22 cellular contexts compared by ENCODE assay signal in genomic region chr15:79901958-79902357, GRCh38. TPM values are rescaled to one million over a fixed set of nuclear protein-coding genes. Genes with fewer than 3 reads are reported as not detected.
DNase-seq lines count a peak whose midpoint lies in the region; ATAC-seq, FAIRE-seq and TF ChIP-seq lines count a peak whose summit lies in the region.
"Had no signal": no experiment of that assay in that cellular context is flagged by ENCODE, and none has a peak within 500 bp of the region (broad histone marks: within the 10 kb centered on the region; RNA-seq: fewer than 3 reads in every experiment).

No MANE protein-coding gene starts in this region.

- peaks cover 34% of the 10 kb centered on the region for H3K4me1 Mint-ChIP-seq in T-helper 1 cell treated with Interleukin-12 subunit alpha and Interleukin-12 subunit beta and Interleukin-4 antibody, amounts not matched to agents 30 μg/mL and 1 μg/mL, for 36 hours (ENCODE audit: low read depth)
- peaks cover 29 to 55% of the 10 kb centered on the region in 2 donors for H3K4me1 Mint-ChIP-seq in stimulated activated naive B cell treated with anti-CD40 and anti-IgM and Interleukin-4, amounts not matched to agents 10 μg/mL and 1 μg/mL and 100 μg/mL, for 72 hours

- peaks cover 30% of the 10 kb centered on the region for H3K36me3 Mint-ChIP-seq in T-helper 1 cell treated with Interleukin-12 subunit alpha and Interleukin-12 subunit beta and Interleukin-4 antibody, amounts not matched to agents 30 μg/mL and 1 μg/mL, for 36 hours (ENCODE audit: low read depth)
- H3K36me3 Mint-ChIP-seq in stimulated activated naive B cell treated with anti-CD40 and anti-IgM and Interleukin-4, amounts not matched to agents 10 μg/mL and 1 μg/mL and 100 μg/mL, for 72 hours = peaks cover 31 to 42% of the 10 kb centered on the region in 2 donors

- H3K36me3 ChIP-seq in K562 (ENCODE audit: control insufficient read depth, insufficient read depth, low read length) = no peaks in the 10 kb centered on the region
- H3K36me3 ChIP-seq: esophagus squamous epithelium, tibial nerve had no signal

- no peak overlapping the region for H2AFZ ChIP-seq in K562 (ENCODE audit: low read depth, low read length)

- no peak overlapping the region for H3K9ac ChIP-seq in K562 (ENCODE audit: insufficient read depth in 1 of 2, low read depth in 2 of 2, low read length in 2 of 2)

- no peak overlapping the region for H3K4me3 ChIP-seq in K562
- H3K4me3 ChIP-seq: A549, esophagus squamous epithelium, tibial nerve had no signal

- peaks cover 0 to 4% of the 10 kb centered on the region in 2 experiments for H3K4me1 ChIP-seq in K562 (replicated peaks in 1 of 2; ENCODE audit: control insufficient read depth in 2 of 2, insufficient read depth in 2 of 2, low read length in 2 of 2)

- in situ Hi-C loops in K562 (cut with MboI) = loop anchor here (5.0 kb wide), 1 partner anchor 90 kb away; no protein-coding TSS in a partner anchor

- no peaks in the 10 kb centered on the region for H3K27me3 ChIP-seq in K562 (ENCODE audit: control insufficient read depth in 2 of 2, insufficient read depth in 2 of 2, low read length in 2 of 2)
- H3K27me3 ChIP-seq: esophagus squamous epithelium, tibial nerve had no signal

- H3K9me3 ChIP-seq in K562 (replicated peaks; ENCODE audit: control insufficient read depth, insufficient read depth, low read depth, low read length) = no peaks in the 10 kb centered on the region
- H3K9me3 ChIP-seq: A549, esophagus squamous epithelium, tibial nerve had no signal

- no peaks in the 10 kb centered on the region for H4K20me1 ChIP-seq in K562 (replicated peaks; ENCODE audit: control insufficient read depth, insufficient read depth, low read length)

- DNase-seq in T-helper 1 cell = no peak
- DNase-seq in K562 (ENCODE audit: extremely low read depth in 1 of 4, low spot score in 3 of 4) = no peak
- peak; percentile 19 for DNase-seq in stimulated activated naive B cell treated with anti-CD40 and anti-IgM and Interleukin-4, amounts not matched to agents 10 μg/mL and 1 μg/mL and 100 μg/mL, for 72 hours
- no peak for DNase-seq in NCI-H526 treated with DMSO at 0.1 percent for 48 hours (lab: John Stamatoyannopoulos, UW)
- DNase-seq in NCI-H2227 treated with DMSO at 0.1 percent for 48 hours (lab: John Stamatoyannopoulos, UW) = no peak
- DNase-seq: activated CD4-positive, CD25-positive, alpha-beta regulatory T cell treated with anti-CD3 and anti-CD28 coated beads, Interleukin-2, amount 50 U/mL, for 72 hours; activated gamma-delta T cell treated with Interleukin-2 at 50 U/mL for 16 hours; Calu3; esophagus squamous epithelium; GDM1; H7; NCI-H1048; NCI-H2107; stimulated activated CD4-positive, alpha-beta T cell treated with anti-CD3 and anti-CD28 coated beads, Interleukin-4, amount 100 ng/mL, for 24 hours; T-cell had no signal

- H3K27me3 Mint-ChIP-seq in T-helper 1 cell treated with Interleukin-12 subunit alpha and Interleukin-12 subunit beta and Interleukin-4 antibody, amounts not matched to agents 30 μg/mL and 1 μg/mL, for 36 hours (ENCODE audit: low read depth) = no peaks in the 10 kb centered on the region
- H3K27me3 Mint-ChIP-seq in stimulated activated naive B cell treated with anti-CD40 and anti-IgM and Interleukin-4, amounts not matched to agents 10 μg/mL and 1 μg/mL and 100 μg/mL, for 72 hours = no peaks in the 10 kb centered on the region
- H3K27me3 Mint-ChIP-seq: IgD-negative memory B cell, T-cell had no signal

- ATAC-seq in HG02678 (IDR thresholded peaks at IDR 0.05; ENCODE audit: unreplicated experiment) (peak; percentile 53), K562 (no peak), HG02571 (IDR thresholded peaks at IDR 0.05; ENCODE audit: unreplicated experiment) (no peak)
- ATAC-seq in stimulated activated naive B cell treated with anti-CD40 and anti-IgM and Interleukin-4, amounts not matched to agents 10 μg/mL and 1 μg/mL and 100 μg/mL, for 72 hours (replicated peaks) = peak in 1 of 2 donors; percentile 24
- ATAC-seq: A549, T-cell had no signal

- CTCF ChIA-PET in K562 (lab: Yijun Ruan, JAX; ENCODE audit: low intra/inter-chr PET ratio) = no interaction called here

- H3K9me3 Mint-ChIP-seq in T-helper 1 cell treated with Interleukin-12 subunit alpha and Interleukin-12 subunit beta and Interleukin-4 antibody, amounts not matched to agents 30 μg/mL and 1 μg/mL, for 36 hours = peaks cover 4% of the 10 kb centered on the region
- H3K9me3 Mint-ChIP-seq in stimulated activated naive B cell treated with anti-CD40 and anti-IgM and Interleukin-4, amounts not matched to agents 10 μg/mL and 1 μg/mL and 100 μg/mL, for 72 hours = peaks cover 6 to 13% of the 10 kb centered on the region in 2 donors
- H3K9me3 Mint-ChIP-seq: IgD-negative memory B cell, T-cell had no signal

- H3K27ac Mint-ChIP-seq in T-helper 1 cell treated with Interleukin-12 subunit alpha and Interleukin-12 subunit beta and Interleukin-4 antibody, amounts not matched to agents 30 μg/mL and 1 μg/mL, for 36 hours = peak overlapping the region; percentile 33
- peak overlapping the region; percentile 66 for H3K27ac Mint-ChIP-seq in stimulated activated naive B cell treated with anti-CD40 and anti-IgM and Interleukin-4, amounts not matched to agents 10 μg/mL and 1 μg/mL and 100 μg/mL, for 72 hours
- H3K27ac Mint-ChIP-seq: T-cell had no signal

- TF ChIP-seq EP300 in K562 (IDR thresholded peaks at IDR 0.05; ENCODE audit: low read length) = no peak

- no peak overlapping the region for H3K4me3 Mint-ChIP-seq in T-helper 1 cell treated with Interleukin-12 subunit alpha and Interleukin-12 subunit beta and Interleukin-4 antibody, amounts not matched to agents 30 μg/mL and 1 μg/mL, for 36 hours
- peak overlapping the region; percentile 0 to 6 for H3K4me3 Mint-ChIP-seq in stimulated activated naive B cell treated with anti-CD40 and anti-IgM and Interleukin-4, amounts not matched to agents 10 μg/mL and 1 μg/mL and 100 μg/mL, for 72 hours
- H3K4me3 Mint-ChIP-seq: IgD-negative memory B cell, T-cell had no signal

- no peak for TF ChIP-seq POLR2A in K562 (conservative IDR thresholded peaks at IDR 0.05)

- POLR2A ChIA-PET in K562 (lab: Yijun Ruan, JAX) = no interaction called here

- no peak overlapping the region for H3K4me2 ChIP-seq in K562 (ENCODE audit: insufficient read depth, low read length)
- H3K4me2 ChIP-seq: A549 had no signal

- TF ChIP-seq RAD21 in K562 (CRISPR knock-in tag; conservative IDR thresholded peaks at IDR 0.05 in 1 of 2, IDR thresholded peaks at IDR 0.05 in 1 of 2) = no peak

- intact Hi-C loops in K562 (cut with micrococcal nuclease) = no loop called here

- 38% methylated on average over 1 of the region's 1 CpG for WGBS in K562 (ENCODE audit: insufficient coverage, low coverage, missing lambda C conversion rate)

- H3K79me2 ChIP-seq in K562 (ENCODE audit: control insufficient read depth, insufficient read depth, low read length) = peaks cover 6% of the 10 kb centered on the region; the same call in 2 of the 3 replicates

- H3K27ac ChIP-seq in K562 (ENCODE audit: extremely low read depth, low read depth, low read length) = no peak overlapping the region
- H3K27ac ChIP-seq: esophagus squamous epithelium, tibial nerve had no signal

- H3K9me1 ChIP-seq in K562 (ENCODE audit: control insufficient read depth, insufficient read depth, low read length) = no peaks in the 10 kb centered on the region

- no peak for FAIRE-seq in K562 (lab: Jason Lieb, UNC)
- FAIRE-seq: A549, astrocyte had no signal

- BruUV-seq in K562 (replicated peaks; lab: Mats Ljungman, UMichigan) = no TSS peak

- no peak for TF ChIP-seq CTCF in K562 (IDR thresholded peaks at IDR 0.05 in 2 of 3, conservative IDR thresholded peaks at IDR 0.05 in 1 of 3; ENCODE audit: insufficient read depth in 2 of 3, low read depth in 1 of 3, low read length in 3 of 3)

TF ChIP-seq in K562, 482 proteins besides CTCF, POLR2A, EP300 and RAD21:
- TF ChIP-seq POLR2AphosphoS2 (IDR thresholded peaks at IDR 0.05; ENCODE audit: low read length) = no peak
- peak; percentile 66 for TF ChIP-seq NFIC (IDR thresholded peaks at IDR 0.05)

RNA-seq across cellular contexts. Expression of gene MTHFS, which starts 5.1 kb away (rescaled TPM):
- total RNA-seq in K562 (2011; cell fraction: chromatin; rRNA removed; ENCODE audit: low replicate concordance) = 20.4 and 22.1 TPM in 2 replicates
- total RNA-seq in K562 (2011; cell fraction: nucleolus; rRNA removed) = 16.0 and 20.5 TPM in 2 replicates
- 15.7 and 21.0 TPM in 2 replicates for total RNA-seq in K562 (2011; cell fraction: nucleoplasm; rRNA removed)
- 31.2 and 32.9 TPM in 2 replicates for total RNA-seq in K562 (2014; rRNA removed)
- 36.8 and 43.6 TPM in 2 replicates for total RNA-seq in K562 (2014; rRNA removed; fragmentation: Illumina TruSeq; extraction: Trizol)
- 42.9 and 44.1 TPM in 2 replicates for total RNA-seq in K562 (2015; rRNA removed; fragmentation: Illumina TruSeq; extraction: Trizol)
- 41.7 and 45.1 TPM in 2 replicates for total RNA-seq in K562 (2021)
- polyA plus RNA-seq in K562 (2011; rRNA removed) = 56.7 and 72.8 TPM in 2 replicates
- polyA plus RNA-seq in K562 (2011; cell fraction: cytosol; rRNA removed) = 40.7 and 46.8 TPM in 2 replicates
- polyA plus RNA-seq in K562 (2011; cell fraction: nucleus; rRNA removed) = 11.4 and 17.9 TPM in 2 replicates
- polyA plus RNA-seq in K562 (2012) = 57.3 and 76.8 TPM in 2 replicates
- 39.6 and 52.6 TPM in 2 replicates for polyA plus RNA-seq in K562 (2014; fragmentation: Illumina TruSeq; extraction: Trizol)
- 10 to 100 TPM; 17.8 to 23.6 TPM for polyA plus RNA-seq in K562 (2014; fragmentation: Nextera tagmentation; extraction: Ambion mirVana)
- 79.3 and 86.3 TPM in 2 replicates for polyA plus RNA-seq in K562 (2014; rRNA removed)
- polyA minus RNA-seq in K562 (2011; rRNA and poly(A)+ RNA removed) = 23.4 and 27.9 TPM in 2 replicates
- 14.5 and 21.0 TPM in 2 replicates for polyA minus RNA-seq in K562 (2011; cell fraction: cytosol; rRNA and poly(A)+ RNA removed)
- polyA minus RNA-seq in K562 (2011; cell fraction: nucleus; rRNA and poly(A)+ RNA removed) = 12.8 and 16.1 TPM in 2 replicates
